In the genomic region with DNA sequence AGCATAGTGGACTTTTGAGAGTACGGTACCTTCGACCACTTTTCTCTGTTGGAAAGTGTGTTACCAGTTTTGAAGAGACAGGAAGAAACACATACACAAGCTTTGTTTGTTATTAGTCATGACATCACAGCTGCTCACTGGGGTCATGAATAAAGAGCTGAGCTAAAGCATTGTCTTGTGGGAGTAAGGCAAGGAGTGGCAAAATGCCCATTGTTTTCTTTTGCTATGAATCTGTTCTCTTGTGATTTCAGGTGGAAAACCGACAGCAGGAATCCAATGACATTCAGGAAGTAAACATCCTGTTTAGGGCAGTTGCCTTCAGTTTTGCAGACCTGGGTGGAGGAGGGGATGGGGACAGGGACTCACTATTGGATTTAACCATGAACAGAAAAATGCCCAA, we compare ENCODE assay signal across 11 cellular contexts.
DNase-seq lines count a peak whose midpoint lies in the region; ATAC-seq, FAIRE-seq and TF ChIP-seq lines count a peak whose summit lies in the region.
"Had no signal": no experiment of that assay in that cellular context is flagged by ENCODE, and none has a peak within 500 bp of the region (broad histone marks: within the 10 kb centered on the region; RNA-seq: fewer than 3 reads in every experiment).

No MANE protein-coding gene starts in this region.

- H3K4me3 ChIP-seq in gastroesophageal sphincter (no peak overlapping the region), MG63 (no peak overlapping the region)

- ATAC-seq in gastroesophageal sphincter, result no peak

- FAIRE-seq in GM19239 (lab: Jason Lieb, UNC), result peak; percentile 49

- in situ Hi-C loops in SK-MEL-5 (cut with HindIII; ENCODE audit: low pct_unique_long_range_greater_than_20kb, low sequenced_read_pairs), result no loop called here

- H3K27me3 ChIP-seq in gastroesophageal sphincter (no peaks in the 10 kb centered on the region), MG63 (no peaks in the 10 kb centered on the region)

- H3K4me1 ChIP-seq in gastroesophageal sphincter, result peaks cover 27 to 93% (median 30%) of the 10 kb centered on the region in 3 donors

- TF ChIP-seq POLR2A in gastroesophageal sphincter (IDR thresholded peaks at IDR 0.05), result no peak

- DNase-seq in GM19239 (ENCODE audit: insufficient read length, low spot score) (no peak), SK-MEL-5 (ENCODE audit: low read depth, low spot score) (peak; percentile 21), renal cortical epithelial cell (ENCODE audit: low read depth) (peak; percentile 95), MG63 (no peak), HuH-7.5 (ENCODE audit: low spot score) (no peak), NCI-H1436 treated with DMSO at 0.1 percent for 48 hours (lab: John Stamatoyannopoulos, UW) (no peak)
- no peak for DNase-seq in stimulated activated naive CD4-positive, alpha-beta T cell (lab: John Stamatoyannopoulos, UW)
- DNase-seq: activated CD8-positive, alpha-beta memory T cell treated with anti-CD3 and anti-CD28 coated beads, Interleukin-2, amount 50 U/mL, for 4 hours; naive B cell had no signal

- H3K9me3 ChIP-seq in gastroesophageal sphincter, result no peaks in the 10 kb centered on the region
- no peaks in the 10 kb centered on the region for H3K9me3 ChIP-seq in MG63

- TF ChIP-seq EP300 in gastroesophageal sphincter (IDR thresholded peaks at IDR 0.05), result no peak

- no peak for TF ChIP-seq CTCF in gastroesophageal sphincter (IDR thresholded peaks at IDR 0.05)

- peaks cover 0 to 11% of the 10 kb centered on the region in 2 donors for H3K36me3 ChIP-seq in gastroesophageal sphincter
- no peaks in the 10 kb centered on the region for H3K36me3 ChIP-seq in MG63

- peak overlapping the region; percentile 70 to 77 (median 75) for H3K27ac ChIP-seq in gastroesophageal sphincter
- H3K27ac ChIP-seq: KMS-11 had no signal

- 50 to 64% methylated on average over 1 to 3 of the region's 3 CpGs for WGBS in gastroesophageal sphincter (ENCODE audit: low coverage in 1 of 2), 2 donors

Comparison
In these comparisons a context has a peak if more than half of its experiments do, and no peak if none do; other contexts are left out.
1. DNase-seq: peak in SK-MEL-5 (single experiment) and renal cortical epithelial cell (single experiment); none in GM19239 (single experiment), stimulated activated naive CD4-positive, alpha-beta T cell (0 of 6), MG63 (single experiment), HuH-7.5 (single experiment) and NCI-H1436 treated with DMSO at 0.1 percent for 48 hours (single experiment).